In genomic region chr20:50794846-50795634, GRCh38 we compare ENCODE assay signal across 8 cellular contexts. TPM values are rescaled to one million over a fixed set of nuclear protein-coding genes. Genes with fewer than 3 reads are reported as not detected.
A peak's percentile ranks its signal among the peaks of the same experiment; 100 is the strongest.
DNase-seq lines count a peak whose midpoint lies in the region; ATAC-seq, FAIRE-seq and TF ChIP-seq lines count a peak whose summit lies in the region.

A gene with protein sequence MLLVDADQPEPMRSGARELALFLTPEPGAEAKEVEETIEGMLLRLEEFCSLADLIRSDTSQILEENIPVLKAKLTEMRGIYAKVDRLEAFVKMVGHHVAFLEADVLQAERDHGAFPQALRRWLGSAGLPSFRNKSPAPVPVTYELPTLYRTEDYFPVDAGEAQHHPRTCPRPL (plus strand): TSS chr20:50795061. CDS start chr20:50795084, 23 bp downstream.

- in situ Hi-C loops in HepG2 (cut with HindIII; ENCODE audit: extremely low pct_ligation_motif_present, low pct_unique_long_range_greater_than_20kb): loop anchor here (10.0 to 25.0 kb wide), 2 partner anchors 140 to 517 kb away; partner anchors contain the start of gene ADNP

- TF ChIP-seq RAD21 in A549 (conservative IDR thresholded peaks at IDR 0.05 in 1 of 2, IDR thresholded peaks at IDR 0.05 in 1 of 2) (peak; percentile 54 to 91), HepG2 (CRISPR knock-in tag; IDR thresholded peaks at IDR 0.05) (peak; percentile 100)

- no peak for TF ChIP-seq EP300 in A549 (IDR thresholded peaks at IDR 0.05)
- TF ChIP-seq EP300 in HepG2 (IDR thresholded peaks at IDR 0.05; ENCODE audit: low read depth in 2 of 2, low read length in 2 of 2): no peak
- TF ChIP-seq EP300 in HepG2 (CRISPR knock-in tag; IDR thresholded peaks at IDR 0.05; ENCODE audit: borderline replicate concordance): no peak

- intact Hi-C loops in activated CD4-positive, alpha-beta T cell treated with anti-CD3 and anti-CD28 coated beads for 36 hours (cut with DNase I, micrococcal nuclease): loop anchor here (1.0 to 10.0 kb wide), 9 partner anchors 23 to 740 kb away; partner anchors contain the start of genes DPM1 (in 2 of the 2), MOCS3 (in 2 of the 2) and PARD6B (in 1 of the 2)
- intact Hi-C loops in colonic mucosa (cut with DNase I): loop anchor here (5.0 kb wide), 1 partner anchor 132 kb away; no protein-coding TSS in a partner anchor
- intact Hi-C loops in HepG2 (cut with micrococcal nuclease; ENCODE audit: unreplicated experiment): loop anchor here (1.0 to 5.0 kb wide), 4 partner anchors 64 to 512 kb away; partner anchors contain the start of gene PARD6B

- peak within 1 kb of the TSS; percentile 55 for H3K27ac Mint-ChIP-seq in activated CD4-positive, alpha-beta T cell treated with anti-CD3 and anti-CD28 coated beads for 36 hours

- peak within 1 kb of the TSS; percentile 85 for H3K4me3 ChIP-seq in A549
- peak within 1 kb of the TSS; percentile 73 for H3K4me3 ChIP-seq in colonic mucosa
- peak within 1 kb of the TSS; percentile 81 to 94 (median 88) for H3K4me3 ChIP-seq in HepG2 (replicated peaks in 1 of 3; ENCODE audit: insufficient read depth in 1 of 3, low read depth in 2 of 3, low read length in 3 of 3)

- H3K4me3 Mint-ChIP-seq in activated CD4-positive, alpha-beta T cell treated with anti-CD3 and anti-CD28 coated beads for 36 hours: peak within 1 kb of the TSS; percentile 72

- peaks cover 17% of the 10 kb centered on the region for H3K4me1 ChIP-seq in A549
- H3K4me1 ChIP-seq in colonic mucosa: peaks cover 7% of the 10 kb centered on the region
- H3K4me1 ChIP-seq in HepG2 (ENCODE audit: insufficient read depth, low read length): peaks cover 41% of the 10 kb centered on the region

- peak; percentile 70 for TF ChIP-seq POLR2A in A549 (IDR thresholded peaks at IDR 0.05; ENCODE audit: low read length)
- TF ChIP-seq POLR2A in HepG2 (IDR thresholded peaks at IDR 0.05; ENCODE audit: insufficient read depth in 1 of 2, low read depth in 2 of 2, low read length in 2 of 2): peak in 1 of 2 experiments; percentile 35; a peak in 2 of 4 replicates

- H3K4me2 ChIP-seq in A549: peak within 1 kb of the TSS; percentile 90
- H3K4me2 ChIP-seq in HepG2 (ENCODE audit: low read depth, low read length): peak within 1 kb of the TSS; percentile 90

- H3K9me3 ChIP-seq in A549 (no peaks in the 10 kb centered on the region), colonic mucosa (no peaks in the 10 kb centered on the region), HepG2 (ENCODE audit: low read length) (no peaks in the 10 kb centered on the region)

- TF ChIP-seq CTCF in A549 (IDR thresholded peaks at IDR 0.05) (peak; percentile 98), colonic mucosa (IDR thresholded peaks at IDR 0.05) (peak; percentile 72), HepG2 (CRISPR knock-in tag; IDR thresholded peaks at IDR 0.05) (peak; percentile 78)

- peak within 1 kb of the TSS; percentile 95 for H2AFZ ChIP-seq in HepG2 (ENCODE audit: low read length)

- H3K27ac ChIP-seq in A549: peak within 1 kb of the TSS; percentile 82 to 97
- H3K27ac ChIP-seq in colonic mucosa: peak within 1 kb of the TSS; percentile 15
- no peak within 1 kb of the TSS for H3K27ac ChIP-seq in HepG2 (ENCODE audit: extremely low read length, insufficient read depth, low read length)

- H3K36me3 ChIP-seq in colonic mucosa: no peaks in the 10 kb centered on the region
- H3K36me3 ChIP-seq in HepG2 (replicated peaks in 1 of 2; ENCODE audit: control insufficient read depth in 1 of 2, insufficient read depth in 2 of 2, low read length in 2 of 2): no peaks in the 10 kb centered on the region

- no peaks in the 10 kb centered on the region for H3K27me3 Mint-ChIP-seq in activated CD4-positive, alpha-beta T cell treated with anti-CD3 and anti-CD28 coated beads for 36 hours

- H3K4me1 Mint-ChIP-seq in activated CD4-positive, alpha-beta T cell treated with anti-CD3 and anti-CD28 coated beads for 36 hours: peaks cover 19% of the 10 kb centered on the region

- H3K27me3 ChIP-seq in colonic mucosa: no peaks in the 10 kb centered on the region
- no peaks in the 10 kb centered on the region for H3K27me3 ChIP-seq in HepG2 (ENCODE audit: control insufficient read depth in 1 of 2, insufficient read depth in 2 of 2, low read length in 2 of 2)

- 3% methylated on average over 12 of the region's 92 CpGs for WGBS in A549 (ENCODE audit: missing lambda C conversion rate)
- WGBS in HepG2 (ENCODE audit: low lambda C conversion rate): 1% methylated on average over 83 of the region's 92 CpGs

- FAIRE-seq in A549 (lab: Jason Lieb, UNC) (no peak), HepG2 (lab: Jason Lieb, UNC) (no peak)

- H3K36me3 Mint-ChIP-seq in activated CD4-positive, alpha-beta T cell treated with anti-CD3 and anti-CD28 coated beads for 36 hours (ENCODE audit: low read depth): no peaks in the 10 kb centered on the region

- no peaks in the 10 kb centered on the region for H4K20me1 ChIP-seq in HepG2 (ENCODE audit: insufficient read depth, low read length)

- DNase-seq in A549 (ENCODE audit: low read depth in 1 of 2, low spot score in 1 of 2) (peak; percentile 84 to 88), NCI-H2171 treated with DMSO at 0.1 percent for 48 hours (lab: John Stamatoyannopoulos, UW) (peak; percentile 80), colonic mucosa (peak; percentile 74), HepG2 (ENCODE audit: low spot score) (peak; percentile 76)
- DNase-seq in activated CD4-positive, alpha-beta T cell treated with anti-CD3 and anti-CD28 coated beads for 36 hours: peak; percentile 92
- DNase-seq in stimulated activated CD4-positive, alpha-beta T cell treated with anti-CD3 and anti-CD28 coated beads, Interleukin-4, amount 100 ng/mL, for 1 hour: peak; percentile 86

- ATAC-seq in A549 (peak; percentile 87 to 89), GM18498 (IDR thresholded peaks at IDR 0.05; ENCODE audit: unreplicated experiment) (peak; percentile 82), HG02943 (IDR thresholded peaks at IDR 0.05; ENCODE audit: low read depth, unreplicated experiment) (peak; percentile 61), HepG2 (peak; percentile 87)
- peak; percentile 76 for ATAC-seq in activated CD4-positive, alpha-beta T cell treated with anti-CD3 and anti-CD28 coated beads for 36 hours

- CTCF ChIA-PET in A549 (lab: Yijun Ruan, JAX): interaction anchor here (0.6 to 15.3 kb wide), 92 partner anchors 8 to 768 kb away, joined by 3 to 347 read pairs (median 4); partner anchors contain the start of genes ADNP, CEBPB, DPM1 and MOCS3
- CTCF ChIA-PET in activated CD4-positive, alpha-beta T cell treated with anti-CD3 and anti-CD28 coated beads for 36 hours (lab: Charles Lee): interaction anchor here (0.5 to 4.2 kb wide), 57 partner anchors 8 to 815 kb away, joined by 3 to 60 read pairs (median 5); partner anchors contain the start of genes ADNP, DPM1, MOCS3 and PARD6B
- CTCF ChIA-PET in HepG2 (lab: Yijun Ruan, JAX; ENCODE audit: low intra/inter-chr PET ratio, low total read pairs): interaction anchor here (2.0 to 3.3 kb wide), 4 partner anchors 24 to 512 kb away, joined by 8 to 62 read pairs (median 15); partner anchors contain the start of gene ADNP

- no peaks in the 10 kb centered on the region for H3K9me3 Mint-ChIP-seq in activated CD4-positive, alpha-beta T cell treated with anti-CD3 and anti-CD28 coated beads for 36 hours (ENCODE audit: low read depth)

- TSS peak; percentile 51 for BruUV-seq in HepG2 (replicated peaks; lab: Mats Ljungman, UMichigan)

- H3K79me2 ChIP-seq in HepG2 (ENCODE audit: insufficient read depth, low read length): no peaks in the 10 kb centered on the region

- POLR2A ChIA-PET in A549 (lab: Yijun Ruan, JAX): interaction anchor here (0.8 to 3.0 kb wide), 6 partner anchors 33 to 184 kb away, joined by 3 to 31 read pairs (median 6); partner anchors contain the start of genes ADNP, DPM1 and MOCS3
- POLR2A ChIA-PET in activated CD4-positive, alpha-beta T cell treated with anti-CD3 and anti-CD28 coated beads for 36 hours (lab: Charles Lee): interaction anchor here (0.6 to 1.8 kb wide), 8 partner anchors 70 to 280 kb away, joined by 3 to 14 read pairs (median 4); partner anchors contain the start of genes ADNP, DPM1 and MOCS3
- POLR2A ChIA-PET in HepG2 (lab: Yijun Ruan, JAX): interaction anchor here (0.9 to 2.9 kb wide), 9 partner anchors 9 to 192 kb away, joined by 3 to 29 read pairs (median 4); partner anchors contain the start of genes ADNP, DPM1 and MOCS3

- peak within 1 kb of the TSS; percentile 64 to 65 for H3K9ac ChIP-seq in colonic mucosa (ENCODE audit: low read depth in 2 of 2, low read length in 2 of 2)
- peak within 1 kb of the TSS; percentile 65 for H3K9ac ChIP-seq in HepG2 (ENCODE audit: insufficient read depth, low read depth, low read length)

TF ChIP-seq in HepG2, 621 proteins besides CTCF, POLR2A, EP300 and RAD21 (continues in another document):
- no peak for TF ChIP-seq FLYWCH1 (CRISPR knock-in tag; IDR thresholded peaks at IDR 0.05)

RNA-seq across cellular contexts. Expression of the gene that starts here (rescaled TPM):
- polyA plus RNA-seq in A549 (2011; rRNA removed) (15.5 and 16.9 TPM in 2 replicates), A549 (2017; fragmentation: RNase III; extraction: RNeasy Plus Mini Kit Qiagen cat#74134 plus additional on column Dnase treatment) (45.9 to 48.4 TPM (median 46.6 TPM) in 3 replicates), HepG2 (2011; rRNA removed) (7.9 and 8.0 TPM in 2 replicates)
- 48.8 and 49.8 TPM in 2 replicates for polyA plus RNA-seq in A549 (2012; cell fraction: cytosol; rRNA removed)
- 14.4 and 23.6 TPM in 2 replicates for polyA plus RNA-seq in A549 (2012; cell fraction: nucleus; rRNA removed)
- polyA minus RNA-seq in A549 (2011; rRNA and poly(A)+ RNA removed): 8.7 and 10.3 TPM in 2 replicates
- total RNA-seq in activated CD4-positive, alpha-beta T cell treated with anti-CD3 and anti-CD28 coated beads for 36 hours: 10 to 100 TPM; 11.6 to 17.0 TPM
- total RNA-seq in colonic mucosa (1 to 10 TPM; 1.1 to 2.7 TPM), HepG2 (2016; rRNA removed; fragmentation: Illumina TruSeq; extraction: Trizol) (5.9 and 7.2 TPM in 2 replicates)
- total RNA-seq in HepG2 (2016; cell fraction: cytosol; rRNA removed; fragmentation: Illumina TruSeq; extraction: Trizol; ENCODE audit: low read depth): 3.6 and 4.1 TPM in 2 replicates
- total RNA-seq in HepG2 (2016; cell fraction: insoluble cytoplasmic fraction; rRNA removed; fragmentation: Illumina TruSeq; extraction: Trizol): 7.0 and 8.2 TPM in 2 replicates
- total RNA-seq in HepG2 (2016; cell fraction: membrane; rRNA removed; fragmentation: Illumina TruSeq; extraction: Trizol): 6.0 and 7.8 TPM in 2 replicates
- total RNA-seq in HepG2 (2016; cell fraction: nucleus; rRNA removed; fragmentation: Illumina TruSeq; extraction: Trizol): 3.0 and 4.1 TPM in 2 replicates
- polyA plus RNA-seq in HepG2 (2011; cell fraction: cytosol; rRNA removed): 6.7 and 10.5 TPM in 2 replicates
- polyA plus RNA-seq in HepG2 (2011; cell fraction: nucleus; rRNA removed): 4.6 and 7.3 TPM in 2 replicates
- polyA plus RNA-seq in HepG2 (2012): 3.8 and 5.2 TPM in 2 replicates
- 6.8 and 7.0 TPM in 2 replicates for polyA plus RNA-seq in HepG2 (2016; cell fraction: cytosol; fragmentation: Illumina TruSeq; extraction: Trizol; ENCODE audit: low read depth)
- 6.9 and 7.1 TPM in 2 replicates for polyA plus RNA-seq in HepG2 (2016; cell fraction: insoluble cytoplasmic fraction; fragmentation: Illumina TruSeq; extraction: Trizol; ENCODE audit: low read depth)
- polyA plus RNA-seq in HepG2 (2016; cell fraction: membrane; fragmentation: Illumina TruSeq; extraction: Trizol; ENCODE audit: low read depth): 5.1 and 6.4 TPM in 2 replicates
- polyA plus RNA-seq in HepG2 (2016; cell fraction: nucleus; fragmentation: Illumina TruSeq; extraction: Trizol; ENCODE audit: insufficient read depth, low read depth): 3.6 and 6.6 TPM in 2 replicates
- 0.07 and 10.0 TPM in 2 replicates for polyA minus RNA-seq in HepG2 (2011; rRNA and poly(A)+ RNA removed; ENCODE audit: low replicate concordance)
- polyA minus RNA-seq in HepG2 (2011; cell fraction: cytosol; rRNA and poly(A)+ RNA removed): 2.9 and 4.1 TPM in 2 replicates
- 2.9 and 4.1 TPM in 2 replicates for polyA minus RNA-seq in HepG2 (2011; cell fraction: nucleus; rRNA and poly(A)+ RNA removed)

Comparison
In these comparisons a context has a peak if more than half of its experiments do, and no peak if none do; other contexts are left out.
1. Of the 38 proteins assayed by ChIP-seq in both HepG2 and A549: peak only in HepG2: BCL3, BHLHE40, FOSL2, MAX, MAZ, PBX3 and 1 more; only in A549: MYC; in both: CTCF, PHF8, RAD21, RFX5, RNF2, SMC3 and 1 more; in neither: 20; mixed calls (peak in some experiments, not most) for 3.